In the genomic region with DNA sequence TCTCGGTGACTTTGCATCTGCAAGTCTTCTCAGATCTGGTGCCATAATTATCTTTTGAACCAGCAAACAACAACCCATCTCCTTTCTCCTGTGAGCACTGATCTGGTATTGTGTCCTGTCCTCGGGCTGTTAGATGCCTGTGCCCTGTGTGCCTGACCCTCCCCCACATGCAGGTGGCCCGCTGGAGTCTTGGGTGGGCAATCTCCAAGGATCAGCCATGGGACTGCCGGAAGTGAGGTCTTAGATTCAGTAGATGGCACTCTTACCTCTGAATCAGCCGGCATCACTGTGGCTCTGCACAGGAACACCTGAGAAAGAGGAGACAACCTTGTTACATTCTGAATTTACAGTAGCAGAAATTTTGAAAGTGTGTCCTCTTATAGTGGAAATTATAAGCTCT, we compare ENCODE assay signal across 19 cellular contexts.
A peak's percentile ranks its signal among the peaks of the same experiment; 100 is the strongest.
DNase-seq lines count a peak whose midpoint lies in the region; TF ChIP-seq lines count a peak whose summit lies in the region.
"Had no signal": no experiment of that assay in that cellular context is flagged by ENCODE, and none has a peak within 500 bp of the region (broad histone marks: within the 10 kb centered on the region; RNA-seq: fewer than 3 reads in every experiment).

No MANE protein-coding gene starts in this region.

- H3K9me3 ChIP-seq in stomach: no peaks in the 10 kb centered on the region
- H3K9me3 ChIP-seq: left ventricle myocardium inferior, sigmoid colon, SJCRH30 had no signal

- intact Hi-C loops in stomach (cut with DNase I; ENCODE audit: low total_unique reads): no loop called here

- WGBS in stomach, 5 donors: 35 to 46% (median 40%) methylated on average over 5 of the region's 5 CpGs

- H3K4me1 ChIP-seq in stomach: no peaks in the 10 kb centered on the region
- H3K4me1 ChIP-seq: left ventricle myocardium inferior, sigmoid colon, SJCRH30 had no signal

- TF ChIP-seq EP300 in stomach (IDR thresholded peaks at IDR 0.05): no peak

- TF ChIP-seq POLR2A in stomach (IDR thresholded peaks at IDR 0.05): no peak

- H3K36me3 ChIP-seq in stomach: no peaks in the 10 kb centered on the region
- H3K36me3 ChIP-seq: left ventricle myocardium inferior, sigmoid colon, SJCRH30 had no signal

- peaks cover 0 to 11% (median 0%) of the 10 kb centered on the region in 3 donors for H3K27me3 ChIP-seq in stomach
- H3K27me3 ChIP-seq: SJCRH30 had no signal

- H3K27ac ChIP-seq in VCaP (no peak overlapping the region), stomach (no peak overlapping the region)
- H3K27ac ChIP-seq: left ventricle myocardium inferior, sigmoid colon, SJCRH30 had no signal

- peak; percentile 35; the same call in 1 of the 2 replicates for TF ChIP-seq CTCF in VCaP (conservative IDR thresholded peaks at IDR 0.05)
- TF ChIP-seq CTCF in stomach (IDR thresholded peaks at IDR 0.05): no peak

- DNase-seq in DMS79 treated with DMSO at 0.1 percent for 48 hours (lab: John Stamatoyannopoulos, UW): peak; percentile 17
- DNase-seq in NCI-H1092 (lab: John Stamatoyannopoulos, UW): peak; percentile 11
- DNase-seq in midbrain (lab: John Stamatoyannopoulos, UW): peak; percentile 0
- DNase-seq in NCI-H69 (lab: John Stamatoyannopoulos, UW): no peak
- no peak for DNase-seq in activated CD4-positive, CD25-positive, alpha-beta regulatory T cell treated with anti-CD3 and anti-CD28 coated beads, Interleukin-2, amount 50 U/mL, for 72 hours
- no peak for DNase-seq in stomach
- DNase-seq: activated CD4-positive, alpha-beta T cell treated with anti-CD3 and anti-CD28 coated beads, Interleukin-2, amount 10 ng/mL, durations not matched to agents 24 days and 14 days; activated CD8-positive, alpha-beta memory T cell treated with anti-CD3 and anti-CD28 coated beads, Interleukin-2, amount 10 ng/mL, durations not matched to agents 7 days and 5 days; aorta; CD4-positive, CD25-positive, alpha-beta regulatory T cell; dermis blood vessel endothelial cell; GF-D8; left ventricle myocardium inferior; sigmoid colon; SJCRH30; stimulated activated CD4-positive, alpha-beta T cell treated with anti-CD3 and anti-CD28 coated beads, Interleukin-15, amount 100 ng/mL, for 24 hours; stimulated activated CD8-positive, alpha-beta memory T cell treated with anti-CD3 and anti-CD28 coated beads, Interleukin-4, amount 100 ng/mL, for 48 hours; T-helper 1 cell had no signal

- H3K4me3 ChIP-seq in stomach: no peak overlapping the region
- H3K4me3 ChIP-seq: left ventricle myocardium inferior, sigmoid colon, SJCRH30 had no signal

Comparison
In these comparisons a context has a peak if more than half of its experiments do, and no peak if none do; other contexts are left out.
1. DNase-seq: peak in DMS79 treated with DMSO at 0.1 percent for 48 hours (single experiment), NCI-H1092 (single experiment) and midbrain (single experiment); none in NCI-H69 (single experiment), activated CD4-positive, CD25-positive, alpha-beta regulatory T cell treated with anti-CD3 and anti-CD28 coated beads, Interleukin-2, amount 50 U/mL, for 72 hours (single experiment) and stomach (single experiment).